ENCODE assay signal across 1 cellular context in genomic region chr4:39697740-39698423, GRCh38.
TF ChIP-seq lines count a peak whose summit lies in the region.

A gene with protein sequence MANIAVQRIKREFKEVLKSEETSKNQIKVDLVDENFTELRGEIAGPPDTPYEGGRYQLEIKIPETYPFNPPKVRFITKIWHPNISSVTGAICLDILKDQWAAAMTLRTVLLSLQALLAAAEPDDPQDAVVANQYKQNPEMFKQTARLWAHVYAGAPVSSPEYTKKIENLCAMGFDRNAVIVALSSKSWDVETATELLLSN (plus strand): TSS chr4:39698136. CDS start chr4:39698328, 192 bp downstream.

TF ChIP-seq in K562, 482 proteins besides CTCF, POLR2A, EP300 and RAD21 (continued from another document and continues in another):
- TF ChIP-seq, protein P1, sequence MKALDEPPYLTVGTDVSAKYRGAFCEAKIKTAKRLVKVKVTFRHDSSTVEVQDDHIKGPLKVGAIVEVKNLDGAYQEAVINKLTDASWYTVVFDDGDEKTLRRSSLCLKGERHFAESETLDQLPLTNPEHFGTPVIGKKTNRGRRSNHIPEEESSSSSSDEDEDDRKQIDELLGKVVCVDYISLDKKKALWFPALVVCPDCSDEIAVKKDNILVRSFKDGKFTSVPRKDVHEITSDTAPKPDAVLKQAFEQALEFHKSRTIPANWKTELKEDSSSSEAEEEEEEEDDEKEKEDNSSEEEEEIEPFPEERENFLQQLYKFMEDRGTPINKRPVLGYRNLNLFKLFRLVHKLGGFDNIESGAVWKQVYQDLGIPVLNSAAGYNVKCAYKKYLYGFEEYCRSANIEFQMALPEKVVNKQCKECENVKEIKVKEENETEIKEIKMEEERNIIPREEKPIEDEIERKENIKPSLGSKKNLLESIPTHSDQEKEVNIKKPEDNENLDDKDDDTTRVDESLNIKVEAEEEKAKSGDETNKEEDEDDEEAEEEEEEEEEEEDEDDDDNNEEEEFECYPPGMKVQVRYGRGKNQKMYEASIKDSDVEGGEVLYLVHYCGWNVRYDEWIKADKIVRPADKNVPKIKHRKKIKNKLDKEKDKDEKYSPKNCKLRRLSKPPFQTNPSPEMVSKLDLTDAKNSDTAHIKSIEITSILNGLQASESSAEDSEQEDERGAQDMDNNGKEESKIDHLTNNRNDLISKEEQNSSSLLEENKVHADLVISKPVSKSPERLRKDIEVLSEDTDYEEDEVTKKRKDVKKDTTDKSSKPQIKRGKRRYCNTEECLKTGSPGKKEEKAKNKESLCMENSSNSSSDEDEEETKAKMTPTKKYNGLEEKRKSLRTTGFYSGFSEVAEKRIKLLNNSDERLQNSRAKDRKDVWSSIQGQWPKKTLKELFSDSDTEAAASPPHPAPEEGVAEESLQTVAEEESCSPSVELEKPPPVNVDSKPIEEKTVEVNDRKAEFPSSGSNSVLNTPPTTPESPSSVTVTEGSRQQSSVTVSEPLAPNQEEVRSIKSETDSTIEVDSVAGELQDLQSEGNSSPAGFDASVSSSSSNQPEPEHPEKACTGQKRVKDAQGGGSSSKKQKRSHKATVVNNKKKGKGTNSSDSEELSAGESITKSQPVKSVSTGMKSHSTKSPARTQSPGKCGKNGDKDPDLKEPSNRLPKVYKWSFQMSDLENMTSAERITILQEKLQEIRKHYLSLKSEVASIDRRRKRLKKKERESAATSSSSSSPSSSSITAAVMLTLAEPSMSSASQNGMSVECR (CRISPR knock-in tag; IDR thresholded peaks at IDR 0.05): peak; percentile 77
- TF ChIP-seq, protein P2, sequence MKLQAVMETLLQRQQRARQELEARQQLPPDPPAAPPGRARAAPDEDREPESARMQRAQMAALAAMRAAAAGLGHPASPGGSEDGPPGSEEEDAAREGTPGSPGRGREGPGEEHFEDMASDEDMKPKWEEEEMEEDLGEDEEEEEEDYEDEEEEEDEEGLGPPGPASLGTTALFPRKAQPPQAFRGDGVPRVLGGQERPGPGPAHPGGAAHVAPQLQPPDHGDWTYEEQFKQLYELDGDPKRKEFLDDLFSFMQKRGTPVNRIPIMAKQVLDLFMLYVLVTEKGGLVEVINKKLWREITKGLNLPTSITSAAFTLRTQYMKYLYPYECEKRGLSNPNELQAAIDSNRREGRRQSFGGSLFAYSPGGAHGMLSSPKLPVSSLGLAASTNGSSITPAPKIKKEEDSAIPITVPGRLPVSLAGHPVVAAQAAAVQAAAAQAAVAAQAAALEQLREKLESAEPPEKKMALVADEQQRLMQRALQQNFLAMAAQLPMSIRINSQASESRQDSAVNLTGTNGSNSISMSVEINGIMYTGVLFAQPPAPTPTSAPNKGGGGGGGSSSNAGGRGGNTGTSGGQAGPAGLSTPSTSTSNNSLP (IDR thresholded peaks at IDR 0.05; ENCODE audit: borderline replicate concordance, low read depth, low read length): no peak
- TF ChIP-seq ZNF518B (CRISPR knock-in tag; IDR thresholded peaks at IDR 0.05) (no peak), XRCC3 (IDR thresholded peaks at IDR 0.05) (no peak), RBM15 (IDR thresholded peaks at IDR 0.05; ENCODE audit: insufficient read depth, low read length) (no peak), ZNF274 (IDR thresholded peaks at IDR 0.05; ENCODE audit: borderline replicate concordance, low read depth, low read length) (no peak), MEF2D (tag; conservative IDR thresholded peaks at IDR 0.05; ENCODE audit: low read depth) (no peak), NFYB (IDR thresholded peaks at IDR 0.05; ENCODE audit: extremely low read depth, insufficient read length) (no peak), TSHZ1 (CRISPR knock-in tag; IDR thresholded peaks at IDR 0.05) (no peak), NR2C2 (CRISPR knock-in tag; IDR thresholded peaks at IDR 0.05) (no peak), NR2C2 (tag; IDR thresholded peaks at IDR 0.05) (peak; percentile 87), CC2D1A (IDR thresholded peaks at IDR 0.05) (no peak), SIX5 (IDR thresholded peaks at IDR 0.05; ENCODE audit: borderline replicate concordance in 1 of 2, insufficient read depth in 1 of 2, low read depth in 1 of 2, low read length in 2 of 2) (no peak), HMG20A (CRISPR knock-in tag; conservative IDR thresholded peaks at IDR 0.05) (no peak), U2AF2 (optimal IDR thresholded peaks at IDR 0.05; ENCODE audit: low read depth, low read length) (no peak), TEAD1 (CRISPR knock-in tag; IDR thresholded peaks at IDR 0.05) (peak in 1 of 2 experiments; percentile 70; a peak in 2 of 4 replicates), ETV1 (tag; conservative IDR thresholded peaks at IDR 0.05; ENCODE audit: low read depth) (no peak), SREBF2 (CRISPR knock-in tag; IDR thresholded peaks at IDR 0.05) (no peak), ZNF699 (CRISPR knock-in tag; IDR thresholded peaks at IDR 0.05; ENCODE audit: insufficient replicate concordance) (no peak), TRIM24 (IDR thresholded peaks at IDR 0.05) (no peak), PTBP1 (IDR thresholded peaks at IDR 0.05; ENCODE audit: low read depth, low read length) (no peak), ZC3H4 (CRISPR knock-in tag; IDR thresholded peaks at IDR 0.05; ENCODE audit: borderline replicate concordance) (no peak), SNIP1 (IDR thresholded peaks at IDR 0.05; ENCODE audit: low read depth) (no peak), ETS1 (conservative IDR thresholded peaks at IDR 0.05; ENCODE audit: control insufficient read depth, low read depth, low read length) (no peak), BRCA1 (IDR thresholded peaks at IDR 0.05) (no peak), BRCA1 (CRISPR knock-in tag; IDR thresholded peaks at IDR 0.05) (no peak), HDAC3 (IDR thresholded peaks at IDR 0.05; ENCODE audit: borderline replicate concordance, partially characterized antibody) (no peak), ZFP1 (CRISPR knock-in tag; IDR thresholded peaks at IDR 0.05) (no peak)
- TF ChIP-seq, protein P3, sequence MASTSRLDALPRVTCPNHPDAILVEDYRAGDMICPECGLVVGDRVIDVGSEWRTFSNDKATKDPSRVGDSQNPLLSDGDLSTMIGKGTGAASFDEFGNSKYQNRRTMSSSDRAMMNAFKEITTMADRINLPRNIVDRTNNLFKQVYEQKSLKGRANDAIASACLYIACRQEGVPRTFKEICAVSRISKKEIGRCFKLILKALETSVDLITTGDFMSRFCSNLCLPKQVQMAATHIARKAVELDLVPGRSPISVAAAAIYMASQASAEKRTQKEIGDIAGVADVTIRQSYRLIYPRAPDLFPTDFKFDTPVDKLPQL (IDR thresholded peaks at IDR 0.05; ENCODE audit: extremely low read depth, insufficient read length): no peak
- TF ChIP-seq, protein P4, sequence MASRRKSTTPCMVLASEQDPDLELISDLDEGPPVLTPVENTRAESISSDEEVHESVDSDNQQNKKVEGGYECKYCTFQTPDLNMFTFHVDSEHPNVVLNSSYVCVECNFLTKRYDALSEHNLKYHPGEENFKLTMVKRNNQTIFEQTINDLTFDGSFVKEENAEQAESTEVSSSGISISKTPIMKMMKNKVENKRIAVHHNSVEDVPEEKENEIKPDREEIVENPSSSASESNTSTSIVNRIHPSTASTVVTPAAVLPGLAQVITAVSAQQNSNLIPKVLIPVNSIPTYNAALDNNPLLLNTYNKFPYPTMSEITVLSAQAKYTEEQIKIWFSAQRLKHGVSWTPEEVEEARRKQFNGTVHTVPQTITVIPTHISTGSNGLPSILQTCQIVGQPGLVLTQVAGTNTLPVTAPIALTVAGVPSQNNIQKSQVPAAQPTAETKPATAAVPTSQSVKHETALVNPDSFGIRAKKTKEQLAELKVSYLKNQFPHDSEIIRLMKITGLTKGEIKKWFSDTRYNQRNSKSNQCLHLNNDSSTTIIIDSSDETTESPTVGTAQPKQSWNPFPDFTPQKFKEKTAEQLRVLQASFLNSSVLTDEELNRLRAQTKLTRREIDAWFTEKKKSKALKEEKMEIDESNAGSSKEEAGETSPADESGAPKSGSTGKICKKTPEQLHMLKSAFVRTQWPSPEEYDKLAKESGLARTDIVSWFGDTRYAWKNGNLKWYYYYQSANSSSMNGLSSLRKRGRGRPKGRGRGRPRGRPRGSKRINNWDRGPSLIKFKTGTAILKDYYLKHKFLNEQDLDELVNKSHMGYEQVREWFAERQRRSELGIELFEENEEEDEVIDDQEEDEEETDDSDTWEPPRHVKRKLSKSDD (conservative IDR thresholded peaks at IDR 0.05; ENCODE audit: low read length): no peak
- TF ChIP-seq, protein P5, sequence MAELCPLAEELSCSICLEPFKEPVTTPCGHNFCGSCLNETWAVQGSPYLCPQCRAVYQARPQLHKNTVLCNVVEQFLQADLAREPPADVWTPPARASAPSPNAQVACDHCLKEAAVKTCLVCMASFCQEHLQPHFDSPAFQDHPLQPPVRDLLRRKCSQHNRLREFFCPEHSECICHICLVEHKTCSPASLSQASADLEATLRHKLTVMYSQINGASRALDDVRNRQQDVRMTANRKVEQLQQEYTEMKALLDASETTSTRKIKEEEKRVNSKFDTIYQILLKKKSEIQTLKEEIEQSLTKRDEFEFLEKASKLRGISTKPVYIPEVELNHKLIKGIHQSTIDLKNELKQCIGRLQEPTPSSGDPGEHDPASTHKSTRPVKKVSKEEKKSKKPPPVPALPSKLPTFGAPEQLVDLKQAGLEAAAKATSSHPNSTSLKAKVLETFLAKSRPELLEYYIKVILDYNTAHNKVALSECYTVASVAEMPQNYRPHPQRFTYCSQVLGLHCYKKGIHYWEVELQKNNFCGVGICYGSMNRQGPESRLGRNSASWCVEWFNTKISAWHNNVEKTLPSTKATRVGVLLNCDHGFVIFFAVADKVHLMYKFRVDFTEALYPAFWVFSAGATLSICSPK (IDR thresholded peaks at IDR 0.05; ENCODE audit: borderline replicate concordance): no peak
- TF ChIP-seq, protein P6, sequence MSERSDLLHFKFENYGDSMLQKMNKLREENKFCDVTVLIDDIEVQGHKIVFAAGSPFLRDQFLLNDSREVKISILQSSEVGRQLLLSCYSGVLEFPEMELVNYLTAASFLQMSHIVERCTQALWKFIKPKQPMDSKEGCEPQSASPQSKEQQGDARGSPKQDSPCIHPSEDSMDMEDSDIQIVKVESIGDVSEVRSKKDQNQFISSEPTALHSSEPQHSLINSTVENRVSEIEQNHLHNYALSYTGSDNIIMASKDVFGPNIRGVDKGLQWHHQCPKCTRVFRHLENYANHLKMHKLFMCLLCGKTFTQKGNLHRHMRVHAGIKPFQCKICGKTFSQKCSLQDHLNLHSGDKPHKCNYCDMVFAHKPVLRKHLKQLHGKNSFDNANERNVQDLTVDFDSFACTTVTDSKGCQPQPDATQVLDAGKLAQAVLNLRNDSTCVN (CRISPR knock-in tag; IDR thresholded peaks at IDR 0.05): no peak
- TF ChIP-seq, protein P7, sequence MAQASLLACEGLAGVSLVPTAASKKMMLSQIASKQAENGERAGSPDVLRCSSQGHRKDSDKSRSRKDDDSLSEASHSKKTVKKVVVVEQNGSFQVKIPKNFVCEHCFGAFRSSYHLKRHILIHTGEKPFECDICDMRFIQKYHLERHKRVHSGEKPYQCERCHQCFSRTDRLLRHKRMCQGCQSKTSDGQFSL (CRISPR knock-in tag; IDR thresholded peaks at IDR 0.05): no peak
- TF ChIP-seq, protein P7 (tag; IDR thresholded peaks at IDR 0.05): no peak
